Comparison of ENCODE assay signal across 1 cellular context in genomic region chr11:61776561-61777075, GRCh38.
TF ChIP-seq lines count a peak whose summit lies in the region.

No MANE protein-coding gene starts in this region.

TF ChIP-seq in GM23338, 12 proteins besides CTCF, POLR2A, EP300 and RAD21 (continued from another document):
- TF ChIP-seq ZNF462 (CRISPR knock-in tag; IDR thresholded peaks at IDR 0.05) (no peak), CREB1 (CRISPR knock-in tag; IDR thresholded peaks at IDR 0.05; ENCODE audit: low read depth) (no peak)
